ENCODE assay signal across 18 cellular contexts in the genomic region with DNA sequence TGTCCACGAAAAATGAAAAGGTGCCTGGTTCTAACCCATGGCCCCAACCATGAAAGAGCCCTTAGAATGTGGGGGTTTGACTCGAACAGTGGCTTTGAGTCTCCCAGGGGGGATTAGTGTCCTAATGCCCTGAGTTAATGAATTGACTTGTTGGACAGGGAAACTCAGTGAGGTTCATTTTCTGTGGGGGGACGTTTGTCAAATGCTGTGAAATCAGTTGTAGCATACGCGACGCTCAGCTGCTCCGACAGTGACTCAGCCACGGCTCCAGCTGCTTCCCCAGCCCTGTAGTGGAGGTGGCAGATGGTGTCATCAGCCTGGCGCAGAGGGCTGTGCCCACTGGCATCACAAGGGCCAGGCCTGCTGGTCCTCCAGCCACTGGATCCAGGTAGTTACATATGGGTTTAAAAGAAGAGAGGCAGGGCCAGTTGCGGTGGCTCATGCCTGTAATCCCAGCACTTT. TPM values are rescaled to one million over a fixed set of nuclear protein-coding genes. Genes with fewer than 3 reads are reported as not detected.
DNase-seq lines count a peak whose midpoint lies in the region; ATAC-seq and TF ChIP-seq lines count a peak whose summit lies in the region.
"Had no signal": no experiment of that assay in that cellular context is flagged by ENCODE, and none has a peak within 500 bp of the region (broad histone marks: within the 10 kb centered on the region; RNA-seq: fewer than 3 reads in every experiment).

No MANE protein-coding gene starts in this region.

- H3K27me3 Mint-ChIP-seq in brain, result peaks cover 27% of the 10 kb centered on the region

- H3K36me3 Mint-ChIP-seq in brain, result no peaks in the 10 kb centered on the region
- H3K36me3 Mint-ChIP-seq: activated naive CD8-positive, alpha-beta T cell; CD4-positive, alpha-beta memory T cell; naive B cell had no signal

- ATAC-seq in GM18861 (IDR thresholded peaks at IDR 0.05; ENCODE audit: unreplicated experiment) (no peak), HG03439 (IDR thresholded peaks at IDR 0.05; ENCODE audit: unreplicated experiment) (no peak), left ventricle myocardium superior (no peak)
- ATAC-seq: HCT116, heart right ventricle had no signal

- peaks cover 55% of the 10 kb centered on the region for H3K4me1 Mint-ChIP-seq in brain

- intact Hi-C loops in posterior cingulate gyrus (cut with DNase I), result no loop called here
- intact Hi-C loops in left ventricle myocardium superior (cut with micrococcal nuclease), result no loop called here

- TF ChIP-seq CTCF in brain (conservative IDR thresholded peaks at IDR 0.05), result no peak

- H3K4me3 Mint-ChIP-seq in brain, result peak overlapping the region in 1 of 5 experiments; percentile 55
- H3K4me3 Mint-ChIP-seq: activated naive CD8-positive, alpha-beta T cell; naive B cell; stimulated activated naive CD8-positive, alpha-beta T cell treated with anti-CD3 and anti-CD28 coated beads, Interleukin-15, Interleukin-2, amounts not matched to agents 100 ng/mL and 50 ng/mL, for 24 hours had no signal

- no peaks in the 10 kb centered on the region for H3K9me3 Mint-ChIP-seq in brain
- H3K9me3 Mint-ChIP-seq: CD4-positive, alpha-beta memory T cell; naive B cell; stimulated activated naive CD8-positive, alpha-beta T cell treated with anti-CD3 and anti-CD28 coated beads, Interleukin-15, Interleukin-2, amounts not matched to agents 100 ng/mL and 50 ng/mL, for 24 hours had no signal

- H3K27ac Mint-ChIP-seq in brain, result peak overlapping the region in 4 of 5 experiments; percentile 35 to 91 (median 84)
- H3K27ac Mint-ChIP-seq: activated naive CD8-positive, alpha-beta T cell; stimulated activated naive CD8-positive, alpha-beta T cell treated with anti-CD3 and anti-CD28 coated beads, Interleukin-15, Interleukin-2, amounts not matched to agents 100 ng/mL and 50 ng/mL, for 24 hours had no signal

- peak; percentile 64 for DNase-seq in Daoy (ENCODE audit: low read depth)
- DNase-seq in NCI-H2171 (lab: John Stamatoyannopoulos, UW), result peak; percentile 88
- DNase-seq in posterior cingulate gyrus, result peak in 6 of 10 donors; percentile 32 to 95 (median 64)
- no peak for DNase-seq in left ventricle myocardium superior
- DNase-seq: CD4-positive, alpha-beta memory T cell; cerebellar nuclear complex; heart right ventricle; naive B cell; NCI-H345; sigmoid colon; T1000 had no signal

RNA-seq across cellular contexts. Expression of gene TMEM235, which starts 3.9 kb away (rescaled TPM):
- total RNA-seq in Daoy (2014; rRNA removed; shearing (Covaris generic)), result not detected in 2 replicates
- 9.8 TPM for polyA plus RNA-seq in brain (ENCODE audit: insufficient read depth, low read depth, low replicate concordance)
- not detected for total RNA-seq in left ventricle myocardium superior
- total RNA-seq: CD4-positive, alpha-beta memory T cell; heart right ventricle; MCF 10A; sigmoid colon had no signal
- polyA plus RNA-seq: CD4-positive, alpha-beta memory T cell; heart right ventricle had no signal

RNA-seq across cellular contexts. Expression of gene BIRC5, which starts 13.4 kb away (rescaled TPM):
- total RNA-seq in Daoy (2014; rRNA removed; shearing (Covaris generic)), result 223 and 248 TPM in 2 replicates
- 66.4 TPM for polyA plus RNA-seq in brain (ENCODE audit: insufficient read depth, low read depth, low replicate concordance)
- 0.69 TPM for total RNA-seq in left ventricle myocardium superior

RNA-seq across cellular contexts. Expression of gene AFMID, which starts 40.3 kb away (rescaled TPM):
- total RNA-seq in Daoy (2014; rRNA removed; shearing (Covaris generic)), result 12.1 and 14.8 TPM in 2 replicates
- 36.1 TPM for polyA plus RNA-seq in brain (ENCODE audit: insufficient read depth, low read depth, low replicate concordance)
- 45.0 TPM for total RNA-seq in left ventricle myocardium superior

RNA-seq across cellular contexts. Expression of gene TK1, which starts 40.6 kb away (rescaled TPM):
- 111 and 130 TPM in 2 replicates for total RNA-seq in Daoy (2014; rRNA removed; shearing (Covaris generic))
- polyA plus RNA-seq in brain (ENCODE audit: insufficient read depth, low read depth, low replicate concordance), result 45.3 TPM
- 2.1 TPM for total RNA-seq in left ventricle myocardium superior

RNA-seq across cellular contexts. Expression of gene SYNGR2, which starts 59.1 kb away (rescaled TPM):
- 14.8 and 19.4 TPM in 2 replicates for total RNA-seq in Daoy (2014; rRNA removed; shearing (Covaris generic))
- polyA plus RNA-seq in brain (ENCODE audit: insufficient read depth, low read depth, low replicate concordance), result 88.2 TPM
- 120 TPM for total RNA-seq in left ventricle myocardium superior

Comparison
In these comparisons a context has a peak if more than half of its experiments do, and no peak if none do; other contexts are left out.
1. RNA of gene BIRC5, which starts 13.4 kb away (total RNA-seq): 223 to 248 TPM in Daoy; 0.69 TPM in left ventricle myocardium superior (single experiment); every median in the first group is over 100 times any median in the second.